In the genomic region with DNA sequence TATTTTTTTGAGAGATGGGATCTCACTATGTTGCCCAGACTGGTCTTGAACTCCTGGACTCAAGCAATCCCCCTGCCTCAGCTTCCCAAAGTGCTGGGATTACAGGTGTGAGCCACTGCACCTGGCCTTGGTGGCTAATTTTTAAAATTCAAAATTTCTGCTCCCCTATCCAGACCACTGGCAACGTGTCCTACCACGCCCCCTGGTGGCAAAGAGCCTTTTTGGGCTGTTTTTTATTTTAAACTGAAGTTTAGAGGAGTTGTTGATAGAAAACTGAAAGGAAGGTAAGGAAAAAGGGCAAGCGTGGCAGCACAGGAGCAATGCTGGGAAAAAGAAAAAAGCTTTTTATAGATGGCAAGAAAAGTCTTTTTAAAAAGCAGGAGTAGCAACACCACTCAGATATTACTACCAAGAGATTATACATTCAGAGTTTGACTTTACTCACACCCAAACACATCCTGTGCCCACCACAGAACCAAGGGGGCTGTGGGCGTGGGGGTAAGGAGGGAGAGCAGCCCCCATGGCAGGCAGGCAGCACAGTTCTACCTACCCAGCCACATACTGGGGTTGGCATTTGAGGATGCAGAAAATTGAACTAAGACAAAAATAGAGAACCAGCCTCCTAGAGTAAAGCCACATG, we compare ENCODE assay signal across 8 cellular contexts. TPM values are rescaled to one million over a fixed set of nuclear protein-coding genes. Genes with fewer than 3 reads are reported as not detected.
DNase-seq lines count a peak whose midpoint lies in the region; ATAC-seq and TF ChIP-seq lines count a peak whose summit lies in the region.

No MANE protein-coding gene starts in this region.

- peak overlapping the region; percentile 65 to 79 for H2BK12ac ChIP-seq in mesenchymal stem cell (ENCODE audit: low read length in 2 of 2)

- peaks cover 2% of the 10 kb centered on the region; the same call in 1 of the 2 replicates for H3K9me3 ChIP-seq in MG63
- H3K9me3 ChIP-seq in colonic mucosa = no peaks in the 10 kb centered on the region
- H3K9me3 ChIP-seq in mesenchymal stem cell (ENCODE audit: control insufficient read depth, low read length) = no peaks in the 10 kb centered on the region

- peak; percentile 78 for TF ChIP-seq CTCF in colonic mucosa (IDR thresholded peaks at IDR 0.05)

- peak overlapping the region; percentile 66 for H3K27ac Mint-ChIP-seq in activated CD4-positive, alpha-beta T cell treated with anti-CD3 and anti-CD28 coated beads, Interleukin-2, amount 10 ng/mL, durations not matched to agents 24 days and 14 days

- H2AK5ac ChIP-seq in mesenchymal stem cell (ENCODE audit: low read length, severe bottlenecking) = peak overlapping the region; percentile 37

- H3K36me3 ChIP-seq in MG63 (peaks cover 72% of the 10 kb centered on the region), colonic mucosa (peaks cover 23% of the 10 kb centered on the region), mesenchymal stem cell (ENCODE audit: control insufficient read depth in 1 of 2, insufficient read depth in 2 of 2, low read depth in 1 of 2, low read length in 2 of 2) (peaks cover 42 to 59% of the 10 kb centered on the region in 2 experiments)

- H3K4me1 ChIP-seq in colonic mucosa (peaks cover 6% of the 10 kb centered on the region), mesenchymal stem cell (ENCODE audit: control insufficient read depth, insufficient read depth, low read depth, low read length) (peaks cover 15% of the 10 kb centered on the region)

- H3K27me3 ChIP-seq in MG63 (no peaks in the 10 kb centered on the region), colonic mucosa (no peaks in the 10 kb centered on the region), mesenchymal stem cell (ENCODE audit: control insufficient read depth in 1 of 2, insufficient read depth in 1 of 2, low read length in 2 of 2) (no peaks in the 10 kb centered on the region)

- no peak overlapping the region for H4K8ac ChIP-seq in mesenchymal stem cell (ENCODE audit: low read length)

- DNase-seq in DMS114 treated with DMSO at 0.1 percent for 48 hours (lab: John Stamatoyannopoulos, UW; ENCODE audit: unreplicated experiment) = peak; percentile 22
- peak; percentile 41 for DNase-seq in MG63
- DNase-seq in activated CD4-positive, alpha-beta T cell treated with anti-CD3 and anti-CD28 coated beads, Interleukin-2, amount 10 ng/mL, durations not matched to agents 24 days and 14 days = peak; percentile 94
- DNase-seq in colonic mucosa = peak; percentile 83
- peak; percentile 65 for DNase-seq in mesenchymal stem cell
- peak; percentile 66 to 79 for DNase-seq in stimulated activated CD8-positive, alpha-beta memory T cell treated with anti-CD3 and anti-CD28 coated beads, Interleukin-4, amount 100 ng/mL, for 1 hour (ENCODE audit: low read depth in 2 of 2, low spot score in 1 of 2)

- intact Hi-C loops in activated CD4-positive, alpha-beta T cell treated with anti-CD3 and anti-CD28 coated beads, Interleukin-2, amount 10 ng/mL, durations not matched to agents 24 days and 14 days (cut with micrococcal nuclease) = no loop called here
- intact Hi-C loops in colonic mucosa (cut with DNase I) = loop anchor here (10.0 kb wide), 1 partner anchor 160 kb away; no protein-coding TSS in a partner anchor

- H2BK15ac ChIP-seq in mesenchymal stem cell (ENCODE audit: low read depth, poor library complexity, severe bottlenecking) = no peak overlapping the region

- H3K4me2 ChIP-seq in mesenchymal stem cell (ENCODE audit: low read length, poor library complexity, severe bottlenecking) = no peak overlapping the region

- H3K36me3 Mint-ChIP-seq in activated CD4-positive, alpha-beta T cell treated with anti-CD3 and anti-CD28 coated beads, Interleukin-2, amount 10 ng/mL, durations not matched to agents 24 days and 14 days (ENCODE audit: low read depth) = peaks cover 55% of the 10 kb centered on the region

- H2BK5ac ChIP-seq in mesenchymal stem cell (ENCODE audit: low read depth, low read length, poor library complexity, severe bottlenecking) = no peak overlapping the region

- H3K9ac ChIP-seq in colonic mucosa (ENCODE audit: low read depth in 2 of 2, low read length in 2 of 2) = no peak overlapping the region
- peak overlapping the region; percentile 67 for H3K9ac ChIP-seq in mesenchymal stem cell (ENCODE audit: low read length)

- peak overlapping the region; percentile 7 for H3K4me3 Mint-ChIP-seq in activated CD4-positive, alpha-beta T cell treated with anti-CD3 and anti-CD28 coated beads, Interleukin-2, amount 10 ng/mL, durations not matched to agents 24 days and 14 days

- no peak for ATAC-seq in HG02610 (IDR thresholded peaks at IDR 0.05; ENCODE audit: unreplicated experiment)
- no peak for ATAC-seq in GM21423 (IDR thresholded peaks at IDR 0.05; ENCODE audit: unreplicated experiment)

- peaks cover 27% of the 10 kb centered on the region for H3K79me1 ChIP-seq in mesenchymal stem cell (replicated peaks; ENCODE audit: low read length, poor library complexity, severe bottlenecking)

- peak overlapping the region in 1 of 2 experiments; percentile 85 for H3K4ac ChIP-seq in mesenchymal stem cell (ENCODE audit: low read depth in 1 of 2, low read length in 2 of 2)

- no peak overlapping the region for H3K4me3 ChIP-seq in MG63
- H3K4me3 ChIP-seq in colonic mucosa = no peak overlapping the region
- no peak overlapping the region for H3K4me3 ChIP-seq in mesenchymal stem cell (ENCODE audit: insufficient read depth in 1 of 2, low read depth in 1 of 2, low read length in 2 of 2)

- peak overlapping the region in 1 of 2 experiments; percentile 34 for H3K23ac ChIP-seq in mesenchymal stem cell (ENCODE audit: low read length in 2 of 2)

- WGBS in mesenchymal stem cell = 0% methylated on average over 2 of the region's 4 CpGs

- peak overlapping the region; percentile 33 for H3K27ac ChIP-seq in colonic mucosa
- no peak overlapping the region for H3K27ac ChIP-seq in mesenchymal stem cell (ENCODE audit: low read length, poor library complexity, severe bottlenecking)

- H2BK120ac ChIP-seq in mesenchymal stem cell (ENCODE audit: low read depth, low read length) = no peak overlapping the region

- no peaks in the 10 kb centered on the region for H3K9me3 Mint-ChIP-seq in activated CD4-positive, alpha-beta T cell treated with anti-CD3 and anti-CD28 coated beads, Interleukin-2, amount 10 ng/mL, durations not matched to agents 24 days and 14 days

- H2AFZ ChIP-seq in mesenchymal stem cell (ENCODE audit: low read depth, low read length) = no peak overlapping the region

- no peaks in the 10 kb centered on the region for H3K27me3 Mint-ChIP-seq in activated CD4-positive, alpha-beta T cell treated with anti-CD3 and anti-CD28 coated beads, Interleukin-2, amount 10 ng/mL, durations not matched to agents 24 days and 14 days

- peaks cover 30% of the 10 kb centered on the region for H3K4me1 Mint-ChIP-seq in activated CD4-positive, alpha-beta T cell treated with anti-CD3 and anti-CD28 coated beads, Interleukin-2, amount 10 ng/mL, durations not matched to agents 24 days and 14 days

- H4K91ac ChIP-seq in mesenchymal stem cell (ENCODE audit: low read length) = no peak overlapping the region

- no peak overlapping the region for H3K14ac ChIP-seq in mesenchymal stem cell (ENCODE audit: low read length in 2 of 2)

- peak overlapping the region; percentile 46 to 53 for H3K18ac ChIP-seq in mesenchymal stem cell (ENCODE audit: low read depth in 1 of 2, low read length in 2 of 2)

RNA-seq across cellular contexts. Expression of gene MXRA7, which starts 4.2 kb away (rescaled TPM):
- 53.8 and 65.4 TPM in 2 replicates for total RNA-seq in MG63 (2014; rRNA removed; shearing (Covaris generic); ENCODE audit: low replicate concordance)
- 3.4 and 3.7 TPM in 2 replicates for total RNA-seq in activated CD4-positive, alpha-beta T cell treated with anti-CD3 and anti-CD28 coated beads, Interleukin-2, amount 10 ng/mL, durations not matched to agents 24 days and 14 days
- 10 to 100 TPM; 20.3 to 39.3 TPM for total RNA-seq in colonic mucosa
- 167 TPM for polyA plus RNA-seq in mesenchymal stem cell (2013, experiment 1 of 2)
- polyA plus RNA-seq in mesenchymal stem cell (2013, experiment 2 of 2) = 173 TPM

RNA-seq across cellular contexts. Expression of gene JMJD6, which starts 11.5 kb away (rescaled TPM):
- 28.2 and 55.1 TPM in 2 replicates for total RNA-seq in MG63 (2014; rRNA removed; shearing (Covaris generic); ENCODE audit: low replicate concordance)
- 82.5 and 86.3 TPM in 2 replicates for total RNA-seq in activated CD4-positive, alpha-beta T cell treated with anti-CD3 and anti-CD28 coated beads, Interleukin-2, amount 10 ng/mL, durations not matched to agents 24 days and 14 days
- 10 to 100 TPM; 38.6 to 41.6 TPM for total RNA-seq in colonic mucosa
- polyA plus RNA-seq in mesenchymal stem cell (2013, experiment 1 of 2) = 23.3 TPM
- 24.1 TPM for polyA plus RNA-seq in mesenchymal stem cell (2013, experiment 2 of 2)

RNA-seq across cellular contexts. Expression of gene METTL23, which starts 11.7 kb away (rescaled TPM):
- total RNA-seq in MG63 (2014; rRNA removed; shearing (Covaris generic); ENCODE audit: low replicate concordance) = 44.4 and 44.9 TPM in 2 replicates
- total RNA-seq in activated CD4-positive, alpha-beta T cell treated with anti-CD3 and anti-CD28 coated beads, Interleukin-2, amount 10 ng/mL, durations not matched to agents 24 days and 14 days = 32.9 and 35.5 TPM in 2 replicates
- total RNA-seq in colonic mucosa = 10 to 100 TPM; 21.7 to 29.7 TPM
- polyA plus RNA-seq in mesenchymal stem cell (2013, experiment 1 of 2) = 35.5 TPM
- polyA plus RNA-seq in mesenchymal stem cell (2013, experiment 2 of 2) = 38.7 TPM

RNA-seq across cellular contexts. Expression of gene SRSF2, which starts 22.2 kb away (rescaled TPM):
- 292 and 619 TPM in 2 replicates for total RNA-seq in MG63 (2014; rRNA removed; shearing (Covaris generic); ENCODE audit: low replicate concordance)
- total RNA-seq in activated CD4-positive, alpha-beta T cell treated with anti-CD3 and anti-CD28 coated beads, Interleukin-2, amount 10 ng/mL, durations not matched to agents 24 days and 14 days = 515 and 539 TPM in 2 replicates
- 100 to 1,000 TPM; 163 to 300 TPM for total RNA-seq in colonic mucosa
- 127 TPM for polyA plus RNA-seq in mesenchymal stem cell (2013, experiment 1 of 2)
- 137 TPM for polyA plus RNA-seq in mesenchymal stem cell (2013, experiment 2 of 2)

RNA-seq across cellular contexts. Expression of gene MFSD11, which starts 23.0 kb away (rescaled TPM):
- total RNA-seq in MG63 (2014; rRNA removed; shearing (Covaris generic); ENCODE audit: low replicate concordance) = 23.8 and 24.9 TPM in 2 replicates
- total RNA-seq in activated CD4-positive, alpha-beta T cell treated with anti-CD3 and anti-CD28 coated beads, Interleukin-2, amount 10 ng/mL, durations not matched to agents 24 days and 14 days = 15.1 and 15.3 TPM in 2 replicates
- 10 to 100 TPM; 24.9 to 38.9 TPM for total RNA-seq in colonic mucosa
- polyA plus RNA-seq in mesenchymal stem cell (2013, experiment 1 of 2) = 24.6 TPM
- 23.7 TPM for polyA plus RNA-seq in mesenchymal stem cell (2013, experiment 2 of 2)

Comparison
In these comparisons a context has a peak if more than half of its experiments do, and no peak if none do; other contexts are left out.
1. DNase-seq: peak in every context shown above with its lines; median percentile 94 in activated CD4-positive, alpha-beta T cell treated with anti-CD3 and anti-CD28 coated beads, Interleukin-2, amount 10 ng/mL, durations not matched to agents 24 days and 14 days; 83 in colonic mucosa; 72 in stimulated activated CD8-positive, alpha-beta memory T cell treated with anti-CD3 and anti-CD28 coated beads, Interleukin-4, amount 100 ng/mL, for 1 hour; 65 in mesenchymal stem cell; 41 in MG63; 22 in DMS114 treated with DMSO at 0.1 percent for 48 hours.